Comparison of ENCODE assay signal across 8 cellular contexts in the genomic region with DNA sequence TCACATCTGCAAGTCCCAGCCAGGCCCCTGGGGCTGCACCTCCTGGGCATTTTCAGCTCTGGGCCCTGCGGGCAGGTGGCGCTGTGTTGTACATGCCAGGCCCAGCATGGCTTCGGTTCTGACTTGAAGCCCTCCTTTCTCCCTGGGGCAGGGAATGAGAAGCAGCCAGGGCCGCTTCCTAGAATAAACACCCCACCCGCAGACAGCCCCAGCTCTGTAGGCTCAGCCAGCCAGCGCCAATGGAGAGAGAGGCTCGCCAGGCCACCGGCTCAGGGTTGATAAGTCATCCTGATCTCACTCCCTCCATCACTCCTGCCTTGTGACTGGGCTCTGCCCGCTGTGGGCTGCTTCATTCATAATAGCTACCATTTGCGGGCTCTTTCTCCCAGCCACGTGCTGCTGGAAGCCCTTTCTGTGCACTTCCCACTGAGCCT. TPM values are rescaled to one million over a fixed set of nuclear protein-coding genes. Genes with fewer than 3 reads are reported as not detected.
A peak's percentile ranks its signal among the peaks of the same experiment; 100 is the strongest.
DNase-seq lines count a peak whose midpoint lies in the region; ATAC-seq and TF ChIP-seq lines count a peak whose summit lies in the region.

No MANE protein-coding gene starts in this region.

- H3K27me3 ChIP-seq in KMS-11 (ENCODE audit: insufficient read depth, low read depth) (no peaks in the 10 kb centered on the region), left lung (peaks cover 0 to 19% of the 10 kb centered on the region in 2 donors), stomach smooth muscle (ENCODE audit: control insufficient read depth in 1 of 2, insufficient read depth in 2 of 2, low read length in 2 of 2) (no peaks in the 10 kb centered on the region)

- peak; percentile 94 for TF ChIP-seq CTCF in KMS-11 (conservative IDR thresholded peaks at IDR 0.05; ENCODE audit: low read depth, low read length)
- TF ChIP-seq CTCF in chondrocyte (IDR thresholded peaks at IDR 0.05): peak; percentile 86
- peak; percentile 61 to 65 for TF ChIP-seq CTCF in left lung (IDR thresholded peaks at IDR 0.05)

- peak overlapping the region; percentile 51 for H2AFZ ChIP-seq in KMS-11 (ENCODE audit: low read depth)

- H3K4me3 Mint-ChIP-seq in chondrocyte (ENCODE audit: unreplicated experiment): no peak overlapping the region

- peaks cover 7% of the 10 kb centered on the region; the same call in 1 of the 2 replicates for H3K79me2 ChIP-seq in KMS-11 (ENCODE audit: insufficient read depth, low read depth)

- H3K4me1 Mint-ChIP-seq in chondrocyte (ENCODE audit: low read depth): peaks cover 29% of the 10 kb centered on the region

- in situ Hi-C loops in Caki2 (cut with HindIII; ENCODE audit: low pct_unique_long_range_greater_than_20kb, low sequenced_read_pairs): no loop called here

- ATAC-seq in left lung: peak; percentile 9

- no peaks in the 10 kb centered on the region for H3K36me3 Mint-ChIP-seq in chondrocyte (ENCODE audit: low read depth)

- H3K9me3 ChIP-seq in left lung: no peaks in the 10 kb centered on the region
- no peaks in the 10 kb centered on the region for H3K9me3 ChIP-seq in stomach smooth muscle (ENCODE audit: control insufficient read depth in 2 of 2, low read length in 2 of 2)

- peak overlapping the region; percentile 77 for H3K27ac Mint-ChIP-seq in chondrocyte (ENCODE audit: unreplicated experiment)

- DNase-seq in Caki2 (ENCODE audit: low read depth): peak; percentile 97
- DNase-seq in UCSD-AML1 (lab: John Stamatoyannopoulos, UW; ENCODE audit: unreplicated experiment): peak; percentile 77
- DNase-seq in chondrocyte (ENCODE audit: low spot score): peak; percentile 95
- DNase-seq in left lung: peak in 1 of 2 donors; percentile 89
- DNase-seq in middle frontal gyrus (ENCODE audit: extremely low spot score, low spot score): no peak
- no peak for DNase-seq in NK-92 treated with Interleukin-12 subunit alpha and Interleukin-12 subunit beta, amount 100 ng/mL, for 24 hours (lab: John Stamatoyannopoulos, UW)

- intact Hi-C loops in left lung (cut with DNase I): no loop called here

- no peak overlapping the region for H3K4me3 ChIP-seq in KMS-11 (IDR thresholded peaks at IDR 0.05; ENCODE audit: insufficient read depth, low read depth, low read length)
- H3K4me3 ChIP-seq in left lung: no peak overlapping the region
- no peak overlapping the region for H3K4me3 ChIP-seq in stomach smooth muscle (ENCODE audit: low read length in 2 of 2)

- H3K27ac ChIP-seq in KMS-11: 0 out of 2 replicates have a peak overlapping the region, but pooled peaks have one; percentile 1
- H3K27ac ChIP-seq in left lung: peak overlapping the region in 1 of 2 donors; percentile 16
- peak overlapping the region; percentile 64 for H3K27ac ChIP-seq in stomach smooth muscle (ENCODE audit: low read length)

- no peaks in the 10 kb centered on the region for H3K27me3 Mint-ChIP-seq in chondrocyte (ENCODE audit: low read depth)

- H3K9ac ChIP-seq in KMS-11: no peak overlapping the region
- peak overlapping the region in 1 of 2 donors; percentile 13 for H3K9ac ChIP-seq in stomach smooth muscle (ENCODE audit: low read length in 2 of 2)

- H3K9me3 Mint-ChIP-seq in chondrocyte (ENCODE audit: low read depth): no peaks in the 10 kb centered on the region

- H3K4me1 ChIP-seq in KMS-11 (ENCODE audit: low read depth, poor library complexity, severe bottlenecking) (peaks cover 41% of the 10 kb centered on the region), left lung (peaks cover 10 to 39% of the 10 kb centered on the region in 2 donors), stomach smooth muscle (ENCODE audit: control insufficient read depth, insufficient read depth, low read length) (peaks cover 22% of the 10 kb centered on the region)

- no peaks in the 10 kb centered on the region for H3K36me3 ChIP-seq in KMS-11 (ENCODE audit: insufficient read depth)
- no peaks in the 10 kb centered on the region for H3K36me3 ChIP-seq in left lung
- H3K36me3 ChIP-seq in stomach smooth muscle (ENCODE audit: control insufficient read depth in 2 of 2, insufficient read depth in 2 of 2, low read length in 2 of 2): no peaks in the 10 kb centered on the region

- H3K4me2 ChIP-seq in KMS-11: no peak overlapping the region

- H4K20me1 ChIP-seq in KMS-11 (ENCODE audit: insufficient read depth): no peaks in the 10 kb centered on the region

RNA-seq across cellular contexts. Expression of a gene that starts 6.0 kb away (rescaled TPM):
- 5.7 and 7.4 TPM in 2 replicates for total RNA-seq in Caki2 (2014; rRNA removed; shearing (Covaris generic); ENCODE audit: low replicate concordance)
- total RNA-seq in chondrocyte (58.7 to 62.8 TPM (median 61.2 TPM) in 3 replicates), left lung (10 to 100 TPM; 28.9 to 31.0 TPM)

RNA-seq across cellular contexts. Expression of a gene that starts 37.0 kb away (rescaled TPM):
- total RNA-seq in Caki2 (2014; rRNA removed; shearing (Covaris generic); ENCODE audit: low replicate concordance): 35.1 TPM in 2 replicates
- total RNA-seq in chondrocyte (2.5 to 4.0 TPM (median 2.5 TPM) in 3 replicates), left lung (10 to 100 TPM in 1 of 2 donors, 1 to 10 TPM in 1; 6.4 to 12.8 TPM)

RNA-seq across cellular contexts. Expression of a gene that starts 41.3 kb away (rescaled TPM):
- 58.8 and 80.7 TPM in 2 replicates for total RNA-seq in Caki2 (2014; rRNA removed; shearing (Covaris generic); ENCODE audit: low replicate concordance)
- 21.6 to 24.4 TPM (median 22.4 TPM) in 3 replicates for total RNA-seq in chondrocyte
- total RNA-seq in left lung: 10 to 100 TPM; 26.2 to 44.6 TPM

Comparison
In these comparisons a context has a peak if more than half of its experiments do, and no peak if none do; other contexts are left out.
1. DNase-seq: peak in Caki2 (single experiment), UCSD-AML1 (single experiment) and chondrocyte (single experiment); none in middle frontal gyrus (single experiment) and NK-92 treated with Interleukin-12 subunit alpha and Interleukin-12 subunit beta, amount 100 ng/mL, for 24 hours (single experiment).
2. Peak in every context shown above with its lines, with median percentiles within 50 percentile points of each other: CTCF ChIP-seq.